19 cellular contexts compared by ENCODE assay signal in the genomic region with DNA sequence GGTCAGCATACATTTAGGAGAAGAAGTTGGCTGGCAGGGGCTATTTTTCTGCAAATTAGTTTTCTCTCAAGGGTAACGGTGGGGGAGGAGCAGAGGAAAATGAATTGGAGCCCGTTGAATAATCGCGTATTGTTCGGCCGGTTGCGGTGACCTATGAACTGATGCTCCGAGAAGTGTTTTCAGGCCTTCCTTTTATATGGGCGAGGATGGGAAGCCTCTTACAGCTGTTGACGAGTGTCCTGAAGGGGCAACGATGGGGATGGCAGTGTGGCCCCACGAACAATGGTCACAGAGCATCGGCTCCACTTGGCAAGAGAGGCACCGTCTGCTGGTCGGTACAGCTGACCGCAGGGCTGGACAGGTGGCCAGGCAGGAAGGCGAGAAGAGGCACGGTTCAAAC.
A peak's percentile ranks its signal among the peaks of the same experiment; 100 is the strongest.
DNase-seq lines count a peak whose midpoint lies in the region; ATAC-seq and TF ChIP-seq lines count a peak whose summit lies in the region.
"Had no signal": no experiment of that assay in that cellular context is flagged by ENCODE, and none has a peak within 500 bp of the region (broad histone marks: within the 10 kb centered on the region; RNA-seq: fewer than 3 reads in every experiment).

No MANE protein-coding gene starts in this region.

- peak overlapping the region in 3 of 4 donors; percentile 20 to 54 (median 51) for H3K27ac ChIP-seq in esophagus muscularis mucosa (replicated peaks in 1 of 4)
- H3K27ac ChIP-seq in temporal lobe (ENCODE audit: low read depth, low read length): peak overlapping the region; percentile 79
- H3K27ac ChIP-seq: GM23248, parathyroid adenoma, tibial nerve had no signal

- CTCF ChIA-PET in WTC11 (lab: Charles Lee): interaction anchor here (1.7 kb wide), 1 partner anchor 36 kb away, joined by 5 read pairs; no protein-coding TSS in a partner anchor

- H3K36me3 Mint-ChIP-seq in WTC11: no peaks in the 10 kb centered on the region
- no peaks in the 10 kb centered on the region for H3K36me3 Mint-ChIP-seq in neural crest cell (ENCODE audit: low read depth)
- H3K36me3 Mint-ChIP-seq in T-helper 2 cell treated with Interferon-gamma antibody and Interleukin-4, amounts not matched to agents 5 μg/mL and 100 μg/mL, for 36 hours (ENCODE audit: low read depth): no peaks in the 10 kb centered on the region
- H3K36me3 Mint-ChIP-seq: stimulated activated naive B cell treated with anti-CD40 and anti-IgM and Interleukin-4, amounts not matched to agents 10 μg/mL and 1 μg/mL and 100 μg/mL, for 72 hours; T-cell had no signal

- intact Hi-C loops in esophagus muscularis mucosa (cut with DNase I): no loop called here

- WGBS in esophagus muscularis mucosa: 79% methylated on average over 18 of the region's 18 CpGs

- no peaks in the 10 kb centered on the region for H3K27me3 ChIP-seq in esophagus muscularis mucosa
- H3K27me3 ChIP-seq: tibial nerve had no signal

- DNase-seq in WTC11 (ENCODE audit: low spot score) (no peak), esophagus muscularis mucosa (ENCODE audit: extremely low spot score) (peak; percentile 89), neural crest cell (ENCODE audit: low read depth, low spot score) (peak; percentile 40), MV-4-11 (lab: John Stamatoyannopoulos, UW) (no peak), mucosa of gallbladder (ENCODE audit: low spot score) (no peak)
- DNase-seq in T-helper 2 cell treated with Interferon-gamma antibody and Interleukin-4, amounts not matched to agents 5 μg/mL and 100 μg/mL, for 36 hours (ENCODE audit: low spot score): no peak
- DNase-seq: activated CD4-positive, alpha-beta T cell treated with anti-CD3 and anti-CD28 coated beads, Interleukin-2, amount 10 ng/mL, durations not matched to agents 24 days and 14 days; DMS79 treated with DMSO at 0.1 percent for 48 hours; GM23248; NCI-H2029 treated with DMSO at 0.1 percent for 48 hours; Right ventricle myocardium superior; stimulated activated CD4-positive, alpha-beta T cell treated with anti-CD3 and anti-CD28 coated beads, Interleukin-2, amount 100 ng/mL, for 24 hours; stimulated activated naive B cell treated with anti-CD40 and anti-IgM and Interleukin-4, amounts not matched to agents 10 μg/mL and 1 μg/mL and 100 μg/mL, for 72 hours; T-cell had no signal

- H3K9me3 Mint-ChIP-seq in WTC11 (no peaks in the 10 kb centered on the region), neural crest cell (no peaks in the 10 kb centered on the region)
- H3K9me3 Mint-ChIP-seq in T-helper 2 cell treated with Interferon-gamma antibody and Interleukin-4, amounts not matched to agents 5 μg/mL and 100 μg/mL, for 36 hours: no peaks in the 10 kb centered on the region
- H3K9me3 Mint-ChIP-seq: activated CD4-positive, alpha-beta T cell treated with anti-CD3 and anti-CD28 coated beads, Interleukin-2, amount 10 ng/mL, durations not matched to agents 24 days and 14 days; activated T-helper 2 cell treated with anti-CD3 and anti-CD28 coated beads, Interferon-gamma antibody, Interleukin-2, Interleukin-4, amounts not matched to agents 10 μg/mL and 5 μg/mL and 100 μg/mL, durations not matched to agents 14 hours and 24 hours and 36 hours; stimulated activated naive B cell treated with anti-CD40 and anti-IgM and Interleukin-4, amounts not matched to agents 10 μg/mL and 1 μg/mL and 100 μg/mL, for 72 hours; T-cell had no signal

- TF ChIP-seq EP300 in esophagus muscularis mucosa (IDR thresholded peaks at IDR 0.05): no peak

- peak overlapping the region; percentile 39 to 53 (median 47) for H3K4me3 ChIP-seq in esophagus muscularis mucosa
- H3K4me3 ChIP-seq: GM23248 had no signal

- no peak for ATAC-seq in WTC11
- ATAC-seq: left ventricle myocardium superior; stimulated activated naive B cell treated with anti-CD40 and anti-IgM and Interleukin-4, amounts not matched to agents 10 μg/mL and 1 μg/mL and 100 μg/mL, for 72 hours; T-cell had no signal

- no peaks in the 10 kb centered on the region for H3K36me3 ChIP-seq in esophagus muscularis mucosa
- H3K36me3 ChIP-seq: tibial nerve had no signal

- POLR2A ChIA-PET in WTC11 (lab: Charles Lee): no interaction called here

- H3K4me3 Mint-ChIP-seq in WTC11: peak overlapping the region; percentile 54
- H3K4me3 Mint-ChIP-seq in neural crest cell: peak overlapping the region; percentile 59
- H3K4me3 Mint-ChIP-seq in T-helper 2 cell treated with Interferon-gamma antibody and Interleukin-4, amounts not matched to agents 5 μg/mL and 100 μg/mL, for 36 hours: no peak overlapping the region
- H3K4me3 Mint-ChIP-seq: activated CD4-positive, alpha-beta T cell treated with anti-CD3 and anti-CD28 coated beads, Interleukin-2, amount 10 ng/mL, durations not matched to agents 24 days and 14 days; stimulated activated naive B cell treated with anti-CD40 and anti-IgM and Interleukin-4, amounts not matched to agents 10 μg/mL and 1 μg/mL and 100 μg/mL, for 72 hours; T-cell had no signal

- H3K4me1 Mint-ChIP-seq in WTC11: peaks cover 63% of the 10 kb centered on the region
- peaks cover 65% of the 10 kb centered on the region for H3K4me1 Mint-ChIP-seq in neural crest cell
- no peaks in the 10 kb centered on the region for H3K4me1 Mint-ChIP-seq in T-helper 2 cell treated with Interferon-gamma antibody and Interleukin-4, amounts not matched to agents 5 μg/mL and 100 μg/mL, for 36 hours (ENCODE audit: low read depth)
- H3K4me1 Mint-ChIP-seq: activated CD4-positive, alpha-beta T cell treated with anti-CD3 and anti-CD28 coated beads, Interleukin-2, amount 10 ng/mL, durations not matched to agents 24 days and 14 days; stimulated activated naive B cell treated with anti-CD40 and anti-IgM and Interleukin-4, amounts not matched to agents 10 μg/mL and 1 μg/mL and 100 μg/mL, for 72 hours; T-cell had no signal

- no peak for TF ChIP-seq POLR2A in esophagus muscularis mucosa (IDR thresholded peaks at IDR 0.05; ENCODE audit: low read depth)

- H3K27me3 Mint-ChIP-seq in WTC11 (ENCODE audit: low read depth) (peaks cover 20% of the 10 kb centered on the region), neural crest cell (ENCODE audit: low read depth) (peaks cover 12% of the 10 kb centered on the region)
- H3K27me3 Mint-ChIP-seq in T-helper 2 cell treated with Interferon-gamma antibody and Interleukin-4, amounts not matched to agents 5 μg/mL and 100 μg/mL, for 36 hours (ENCODE audit: low read depth): no peaks in the 10 kb centered on the region
- H3K27me3 Mint-ChIP-seq: activated CD4-positive, alpha-beta T cell treated with anti-CD3 and anti-CD28 coated beads, Interleukin-2, amount 10 ng/mL, durations not matched to agents 24 days and 14 days had no signal

- H3K27ac Mint-ChIP-seq in WTC11: no peak overlapping the region
- H3K27ac Mint-ChIP-seq in neural crest cell (ENCODE audit: unreplicated experiment): peak overlapping the region; percentile 36
- H3K27ac Mint-ChIP-seq in T-helper 2 cell treated with Interferon-gamma antibody and Interleukin-4, amounts not matched to agents 5 μg/mL and 100 μg/mL, for 36 hours: no peak overlapping the region
- H3K27ac Mint-ChIP-seq: activated CD4-positive, alpha-beta T cell treated with anti-CD3 and anti-CD28 coated beads, Interleukin-2, amount 10 ng/mL, durations not matched to agents 24 days and 14 days; activated T-helper 2 cell treated with anti-CD3 and anti-CD28 coated beads, Interferon-gamma antibody, Interleukin-2, Interleukin-4, amounts not matched to agents 10 μg/mL and 5 μg/mL and 100 μg/mL, durations not matched to agents 14 hours and 24 hours and 36 hours; stimulated activated naive B cell treated with anti-CD40 and anti-IgM and Interleukin-4, amounts not matched to agents 10 μg/mL and 1 μg/mL and 100 μg/mL, for 72 hours; T-cell had no signal

- H3K4me1 ChIP-seq in esophagus muscularis mucosa: peaks cover 0 to 17% (median 16%) of the 10 kb centered on the region in 4 donors
- H3K4me1 ChIP-seq: parathyroid adenoma had no signal

- no peaks in the 10 kb centered on the region for H3K9me3 ChIP-seq in esophagus muscularis mucosa
- H3K9me3 ChIP-seq: tibial nerve had no signal

- no peak for TF ChIP-seq CTCF in WTC11 (IDR thresholded peaks at IDR 0.05)
- no peak for TF ChIP-seq CTCF in esophagus muscularis mucosa (IDR thresholded peaks at IDR 0.05)
- TF ChIP-seq CTCF in neural crest cell (conservative IDR thresholded peaks at IDR 0.05): no peak

TF ChIP-seq in WTC11, 78 proteins besides CTCF, POLR2A, EP300 and RAD21 (continues in another document):
- TF ChIP-seq SP1 (CRISPR knock-in tag; conservative IDR thresholded peaks at IDR 0.05): no peak
- TF ChIP-seq NFYB (CRISPR knock-in tag; conservative IDR thresholded peaks at IDR 0.05; ENCODE audit: low read depth): no peak
- TF ChIP-seq ETV6 (CRISPR knock-in tag; IDR thresholded peaks at IDR 0.05): no peak
- TF ChIP-seq, protein P1, sequence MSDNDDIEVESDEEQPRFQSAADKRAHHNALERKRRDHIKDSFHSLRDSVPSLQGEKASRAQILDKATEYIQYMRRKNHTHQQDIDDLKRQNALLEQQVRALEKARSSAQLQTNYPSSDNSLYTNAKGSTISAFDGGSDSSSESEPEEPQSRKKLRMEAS (CRISPR knock-in tag; IDR thresholded peaks at IDR 0.05): no peak
- TF ChIP-seq, protein P2, sequence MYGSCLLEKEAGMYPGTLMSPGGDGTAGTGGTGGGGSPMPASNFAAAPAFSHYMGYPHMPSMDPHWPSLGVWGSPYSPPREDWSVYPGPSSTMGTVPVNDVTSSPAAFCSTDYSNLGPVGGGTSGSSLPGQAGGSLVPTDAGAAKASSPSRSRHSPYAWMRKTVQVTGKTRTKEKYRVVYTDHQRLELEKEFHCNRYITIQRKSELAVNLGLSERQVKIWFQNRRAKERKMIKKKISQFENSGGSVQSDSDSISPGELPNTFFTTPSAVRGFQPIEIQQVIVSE (CRISPR knock-in tag; IDR thresholded peaks at IDR 0.05; ENCODE audit: borderline replicate concordance): no peak
- TF ChIP-seq SOX15 (CRISPR knock-in tag; IDR thresholded peaks at IDR 0.05): no peak
- no peak for TF ChIP-seq CREB1 (CRISPR knock-in tag; IDR thresholded peaks at IDR 0.05)
- TF ChIP-seq, protein P3, sequence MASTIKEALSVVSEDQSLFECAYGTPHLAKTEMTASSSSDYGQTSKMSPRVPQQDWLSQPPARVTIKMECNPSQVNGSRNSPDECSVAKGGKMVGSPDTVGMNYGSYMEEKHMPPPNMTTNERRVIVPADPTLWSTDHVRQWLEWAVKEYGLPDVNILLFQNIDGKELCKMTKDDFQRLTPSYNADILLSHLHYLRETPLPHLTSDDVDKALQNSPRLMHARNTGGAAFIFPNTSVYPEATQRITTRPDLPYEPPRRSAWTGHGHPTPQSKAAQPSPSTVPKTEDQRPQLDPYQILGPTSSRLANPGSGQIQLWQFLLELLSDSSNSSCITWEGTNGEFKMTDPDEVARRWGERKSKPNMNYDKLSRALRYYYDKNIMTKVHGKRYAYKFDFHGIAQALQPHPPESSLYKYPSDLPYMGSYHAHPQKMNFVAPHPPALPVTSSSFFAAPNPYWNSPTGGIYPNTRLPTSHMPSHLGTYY (CRISPR knock-in tag; IDR thresholded peaks at IDR 0.05): no peak
- TF ChIP-seq RELA (CRISPR knock-in tag; IDR thresholded peaks at IDR 0.05; ENCODE audit: borderline replicate concordance): no peak

Comparison
In these comparisons a context has a peak if more than half of its experiments do, and no peak if none do; other contexts are left out.
1. DNase-seq: peak in esophagus muscularis mucosa (single experiment) and neural crest cell (single experiment); none in WTC11 (single experiment), MV-4-11 (single experiment), mucosa of gallbladder (single experiment) and T-helper 2 cell treated with Interferon-gamma antibody and Interleukin-4, amounts not matched to agents 5 μg/mL and 100 μg/mL, for 36 hours (single experiment).